ENCODE assay signal across 1 cellular context in genomic region chr1:17551755-17552234, GRCh38.
TF ChIP-seq lines count a peak whose summit lies in the region.

No MANE protein-coding gene starts in this region.

TF ChIP-seq in H1, 55 proteins besides CTCF, POLR2A, EP300 and RAD21:
- peak; percentile 52; the same call in 1 of the 2 replicates for TF ChIP-seq TEAD4 (IDR thresholded peaks at IDR 0.05; ENCODE audit: low read depth, low read length)
- TF ChIP-seq CHD2 (IDR thresholded peaks at IDR 0.05; ENCODE audit: low read length) = no peak
- no peak for TF ChIP-seq BACH1 (IDR thresholded peaks at IDR 0.05; ENCODE audit: low read length)
- TF ChIP-seq ASH2L (IDR thresholded peaks at IDR 0.05; ENCODE audit: low read length) = no peak
- TF ChIP-seq ATF3 (IDR thresholded peaks at IDR 0.05; ENCODE audit: insufficient read depth, low read depth, low read length) = 0 out of 2 replicates have a peak, but pooled peaks have one; percentile 21
- TF ChIP-seq CHD7 (IDR thresholded peaks at IDR 0.05; ENCODE audit: insufficient replicate concordance, low read length) = no peak
- no peak for TF ChIP-seq EZH2 (IDR thresholded peaks at IDR 0.05; ENCODE audit: low read depth, low read length, severe bottlenecking)
- TF ChIP-seq GTF2F1 (IDR thresholded peaks at IDR 0.05; ENCODE audit: borderline replicate concordance, low read depth, low read length) = no peak
- peak; percentile 34; the same call in 1 of the 2 replicates for TF ChIP-seq YY1 (IDR thresholded peaks at IDR 0.05; ENCODE audit: low read depth, low read length)
- no peak for TF ChIP-seq BRCA1 (IDR thresholded peaks at IDR 0.05; ENCODE audit: low read depth, low read length)
- no peak for TF ChIP-seq SIRT6 (IDR thresholded peaks at IDR 0.05; ENCODE audit: low read length)
- TF ChIP-seq USF2 (IDR thresholded peaks at IDR 0.05; ENCODE audit: low read length) = peak; percentile 77
- TF ChIP-seq MAX (IDR thresholded peaks at IDR 0.05) = 0 out of 2 replicates have a peak, but pooled peaks have one; percentile 12
